8 cellular contexts compared by ENCODE assay signal in the genomic region with DNA sequence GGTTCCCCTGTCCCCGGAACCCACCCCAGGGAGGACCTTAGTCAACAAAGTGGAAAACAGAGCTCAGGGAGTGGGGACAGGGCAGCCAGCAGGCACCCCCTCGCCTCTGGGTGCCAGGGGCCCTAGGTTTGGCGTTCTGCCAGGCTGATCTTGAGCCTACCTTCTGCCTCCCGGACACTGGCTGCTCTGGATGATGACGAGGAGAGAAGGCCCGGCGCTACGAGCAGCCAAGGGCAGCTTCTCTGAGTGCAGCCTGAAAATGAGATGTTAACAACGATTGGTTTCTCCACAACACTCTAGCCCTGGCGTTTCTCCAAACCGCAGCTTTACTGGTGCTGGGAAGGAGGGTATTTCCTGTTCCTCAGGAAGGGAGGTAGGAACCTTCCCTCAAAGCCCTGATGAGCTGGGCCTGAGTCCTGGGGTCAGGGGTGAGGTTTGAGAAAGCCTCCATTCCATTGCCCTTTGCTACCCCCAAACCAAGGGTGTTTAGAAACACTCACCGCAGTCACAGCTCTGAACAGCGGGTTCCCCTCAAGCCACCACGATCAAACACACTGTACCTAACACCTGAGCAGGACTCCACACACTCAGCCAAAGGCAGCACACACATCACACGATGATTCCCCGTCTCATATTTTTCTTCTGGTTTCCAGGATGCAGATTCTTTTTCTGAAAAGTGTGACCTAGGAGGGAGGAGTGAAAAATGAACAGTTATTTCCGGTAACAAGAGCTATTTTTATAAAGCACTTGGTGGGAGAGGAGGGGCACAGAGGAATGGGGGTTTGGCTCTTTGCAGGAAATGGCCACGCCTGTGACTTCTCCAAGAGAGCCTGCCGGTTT. TPM values are rescaled to one million over a fixed set of nuclear protein-coding genes. Genes with fewer than 3 reads are reported as not detected.
DNase-seq lines count a peak whose midpoint lies in the region; ATAC-seq and TF ChIP-seq lines count a peak whose summit lies in the region.

Gene STING1 (minus strand): TSS at position 709 of the 840 bp plus-strand sequence. CDS start 1,054 bp downstream, outside the sequence.

- TF ChIP-seq EP300 in transverse colon (IDR thresholded peaks at IDR 0.05; ENCODE audit: low read depth), result peak; percentile 0

- DNase-seq in EL (peak; percentile 99), NT2/D1 (ENCODE audit: low read depth, low spot score) (no peak), activated T-cell treated with anti-CD3 and anti-CD28 coated beads for 48 hours (ENCODE audit: low read depth) (peak; percentile 57), transverse colon (peak; percentile 89), germinal center (ENCODE audit: low spot score) (no peak)

- H3K4me3 Mint-ChIP-seq in nephron, result peak within 1 kb of the TSS; percentile 62 to 90 (median 86)

- H3K9me3 ChIP-seq in NT2/D1 (ENCODE audit: insufficient read depth, low read length), result no peaks in the 10 kb centered on the region
- no peaks in the 10 kb centered on the region for H3K9me3 ChIP-seq in transverse colon

- no peaks in the 10 kb centered on the region for H3K36me3 ChIP-seq in NT2/D1 (ENCODE audit: insufficient read depth, insufficient read length, low read length)
- no peaks in the 10 kb centered on the region for H3K36me3 ChIP-seq in transverse colon

- peak; percentile 59 for TF ChIP-seq POLR2A in transverse colon (IDR thresholded peaks at IDR 0.05)

- no peaks in the 10 kb centered on the region for H3K27me3 Mint-ChIP-seq in nephron (ENCODE audit: low read depth)

- no peaks in the 10 kb centered on the region for H3K36me3 Mint-ChIP-seq in nephron (ENCODE audit: low read depth)

- H3K4me3 ChIP-seq in NT2/D1 (ENCODE audit: insufficient read length, low read depth), result no peak within 1 kb of the TSS
- peak within 1 kb of the TSS; percentile 8 to 49 (median 30) for H3K4me3 ChIP-seq in transverse colon

- in situ Hi-C loops in transverse colon (cut with MboI; ENCODE audit: low pct_ligation_motif_present in 1 of 4, low pct_unique_long_range_greater_than_20kb in 1 of 4, low sequenced_read_pairs in 3 of 4), result no loop called here

- H3K9me3 Mint-ChIP-seq in nephron, result no peaks in the 10 kb centered on the region

- WGBS in transverse colon (ENCODE audit: low coverage in 1 of 2), 2 donors, result 10 to 12% methylated on average over 6 to 19 of the region's 19 CpGs

- peak within 1 kb of the TSS; percentile 95 to 99 (median 99) for H3K27ac Mint-ChIP-seq in nephron

- H3K27ac ChIP-seq in transverse colon, result peak within 1 kb of the TSS; percentile 88 to 89 (median 89)

- ATAC-seq in HG03064 (IDR thresholded peaks at IDR 0.05; ENCODE audit: low read depth, unreplicated experiment) (peak; percentile 54), esophagus mucosa (peak; percentile 79)

- H3K9ac ChIP-seq in NT2/D1 (ENCODE audit: insufficient read length, low read depth), result peak within 1 kb of the TSS; percentile 10

- TF ChIP-seq CTCF in nephron (IDR thresholded peaks at IDR 0.05; ENCODE audit: unreplicated experiment in 3 of 3) (no peak), transverse colon (IDR thresholded peaks at IDR 0.05) (no peak)

- H3K27me3 ChIP-seq in NT2/D1 (ENCODE audit: insufficient read depth, insufficient read length) (no peaks in the 10 kb centered on the region), transverse colon (no peaks in the 10 kb centered on the region)

- H3K4me1 Mint-ChIP-seq in nephron, result peaks cover 36% of the 10 kb centered on the region

- intact Hi-C loops in transverse colon (cut with DNase I; ENCODE audit: low total_unique reads), result no loop called here

- H3K4me1 ChIP-seq in NT2/D1 (ENCODE audit: insufficient read depth, insufficient read length), result peaks cover 8% of the 10 kb centered on the region
- peaks cover 0 to 38% (median 23%) of the 10 kb centered on the region in 4 donors for H3K4me1 ChIP-seq in transverse colon

RNA-seq across cellular contexts. Expression of gene STING1, which starts in this region (rescaled TPM):
- total RNA-seq in esophagus mucosa (45.5 TPM), transverse colon (10 to 100 TPM; 12.2 to 51.5 (median 19.1) TPM)

Comparison
In these comparisons a context has a peak if more than half of its experiments do, and no peak if none do; other contexts are left out.
1. DNase-seq: peak in EL (single experiment), activated T-cell treated with anti-CD3 and anti-CD28 coated beads for 48 hours (single experiment) and transverse colon (single experiment); none in NT2/D1 (single experiment) and germinal center (single experiment).